9 cellular contexts compared by ENCODE assay signal in genomic region chr5:73370620-73371583, GRCh38.
A peak's percentile ranks its signal among the peaks of the same experiment; 100 is the strongest.
DNase-seq lines count a peak whose midpoint lies in the region; TF ChIP-seq lines count a peak whose summit lies in the region.
"Had no signal": no experiment of that assay in that cellular context is flagged by ENCODE, and none has a peak within 500 bp of the region (broad histone marks: within the 10 kb centered on the region; RNA-seq: fewer than 3 reads in every experiment).

No MANE protein-coding gene starts in this region.

- intact Hi-C loops in tibial artery (cut with DNase I; ENCODE audit: low total_unique reads), result no loop called here

- no peaks in the 10 kb centered on the region for H3K9me2 ChIP-seq in Karpas-422 (replicated peaks; ENCODE audit: insufficient read depth, low read length)

- no peak overlapping the region for H2AFZ ChIP-seq in Karpas-422 (ENCODE audit: low read length)

- no peaks in the 10 kb centered on the region for H3K4me1 ChIP-seq in tibial artery
- H3K4me1 ChIP-seq in Karpas-422 (ENCODE audit: low read length), result no peaks in the 10 kb centered on the region

- H3K9me3 ChIP-seq in tibial artery (no peaks in the 10 kb centered on the region), Karpas-422 (ENCODE audit: low read length) (no peaks in the 10 kb centered on the region)

- H3K27ac ChIP-seq in tibial artery (no peak overlapping the region), Karpas-422 (ENCODE audit: low read length) (no peak overlapping the region)

- peaks cover 0 to 13% of the 10 kb centered on the region in 2 donors for H3K27me3 ChIP-seq in tibial artery
- H3K27me3 ChIP-seq in Karpas-422 (ENCODE audit: low read length), result no peaks in the 10 kb centered on the region

- no peaks in the 10 kb centered on the region for H3K79me2 ChIP-seq in Karpas-422 (ENCODE audit: low read length)

- H3K4me2 ChIP-seq in Karpas-422 (ENCODE audit: low read depth, low read length, poor library complexity, severe bottlenecking), result no peak overlapping the region

- H3K36me3 ChIP-seq in tibial artery, result no peaks in the 10 kb centered on the region
- H3K36me3 ChIP-seq in Karpas-422 (ENCODE audit: insufficient read depth, low read length), result no peaks in the 10 kb centered on the region

- no peaks in the 10 kb centered on the region for H4K20me1 ChIP-seq in Karpas-422 (ENCODE audit: insufficient read depth, low read depth, low read length)

- no peak for TF ChIP-seq CTCF in HFF-Myc (IDR thresholded peaks at IDR 0.05; ENCODE audit: low read depth, low read length, missing control alignments)
- no peak for TF ChIP-seq CTCF in tibial artery (IDR thresholded peaks at IDR 0.05)

- DNase-seq in HFF-Myc (ENCODE audit: extremely low read depth, low read depth) (peak; percentile 67), T1000 (lab: John Stamatoyannopoulos, UW) (peak; percentile 48), fibroblast of the conjunctiva (ENCODE audit: low read depth) (peak; percentile 71), stromal cell of bone marrow (ENCODE audit: low read depth) (peak; percentile 83), tibial artery (no peak), Karpas-422 (no peak), iPS-NIHi11 (ENCODE audit: low spot score) (no peak)
- DNase-seq: activated CD8-positive, alpha-beta memory T cell treated with anti-CD3 and anti-CD28 coated beads for 24 hours; NCI-H1092 had no signal

- H3K4me3 ChIP-seq in HFF-Myc (replicated peaks; ENCODE audit: low read depth, low read length) (peak overlapping the region; percentile 7; the same call in 1 of the 2 replicates), tibial artery (no peak overlapping the region), Karpas-422 (ENCODE audit: low read length) (no peak overlapping the region)

- H3K9ac ChIP-seq in Karpas-422 (ENCODE audit: low read length), result no peak overlapping the region

Comparison
In these comparisons a context has a peak if more than half of its experiments do, and no peak if none do; other contexts are left out.
1. DNase-seq: peak in HFF-Myc (single experiment), T1000 (single experiment), fibroblast of the conjunctiva (single experiment) and stromal cell of bone marrow (single experiment); none in tibial artery (0 of 2), Karpas-422 (single experiment) and iPS-NIHi11 (single experiment).